ENCODE assay signal across 16 cellular contexts in genomic region chr17:68908045-68908444, GRCh38. TPM values are rescaled to one million over a fixed set of nuclear protein-coding genes. Genes with fewer than 3 reads are reported as not detected.
DNase-seq lines count a peak whose midpoint lies in the region; ATAC-seq, FAIRE-seq and TF ChIP-seq lines count a peak whose summit lies in the region.
"Had no signal": no experiment of that assay in that cellular context is flagged by ENCODE, and none has a peak within 500 bp of the region (broad histone marks: within the 10 kb centered on the region; RNA-seq: fewer than 3 reads in every experiment).

No MANE protein-coding gene starts in this region.

- peaks cover 0 to 67% (median 0%) of the 10 kb centered on the region in 4 donors for H3K36me3 ChIP-seq in esophagus muscularis mucosa

- peak overlapping the region; percentile 9 to 56 (median 46) for H3K27ac ChIP-seq in esophagus muscularis mucosa (replicated peaks in 1 of 4)

- TF ChIP-seq CTCF in GM10248 (IDR thresholded peaks at IDR 0.05; ENCODE audit: control extremely low read depth, extremely low read depth, low read depth, missing control alignments), result no peak
- no peak for TF ChIP-seq CTCF in esophagus muscularis mucosa (IDR thresholded peaks at IDR 0.05)

- intact Hi-C loops in esophagus muscularis mucosa (cut with DNase I), result no loop called here

- H3K4me1 ChIP-seq in esophagus muscularis mucosa, result peaks cover 12 to 32% (median 21%) of the 10 kb centered on the region in 4 donors

- peak; percentile 6 for DNase-seq in GM10248 (ENCODE audit: extremely low spot score)
- DNase-seq in esophagus muscularis mucosa (ENCODE audit: extremely low spot score), result no peak
- no peak for DNase-seq in GF-D8 (lab: John Stamatoyannopoulos, UW)
- DNase-seq in kidney tubule cell (ENCODE audit: low spot score), result no peak
- DNase-seq in GM19239 (ENCODE audit: insufficient read length, low spot score), result no peak
- no peak for DNase-seq in NCI-H2107 treated with DMSO at 0.1 percent for 48 hours (lab: John Stamatoyannopoulos, UW; ENCODE audit: unreplicated experiment)
- DNase-seq: activated CD4-positive, alpha-beta T cell treated with anti-CD3 and anti-CD28 coated beads for 4 hours; naive B cell; NCI-H1048; RPMI8226; stimulated activated CD4-positive, alpha-beta T cell treated with anti-CD3 and anti-CD28 coated beads, Interleukin-4, amount 100 ng/mL, for 24 hours had no signal

- H3K27me3 ChIP-seq in esophagus muscularis mucosa, result no peaks in the 10 kb centered on the region

- H3K9me3 ChIP-seq in esophagus muscularis mucosa, result no peaks in the 10 kb centered on the region

- no peak overlapping the region for H3K4me3 ChIP-seq in esophagus muscularis mucosa

- TF ChIP-seq EP300 in esophagus muscularis mucosa (IDR thresholded peaks at IDR 0.05), result no peak

- peak; percentile 32 for ATAC-seq in GM19468 (IDR thresholded peaks at IDR 0.05; ENCODE audit: extremely low read depth, unreplicated experiment)
- peak; percentile 51 for ATAC-seq in HG03196 (IDR thresholded peaks at IDR 0.05; ENCODE audit: unreplicated experiment)

- CTCF ChIA-PET in GM10248 (lab: Yijun Ruan, JAX), result interaction anchor here (1.0 to 1.7 kb wide), 5 partner anchors 12 to 136 kb away, joined by 3 to 8 read pairs (median 4); no protein-coding TSS in a partner anchor

- no peak for TF ChIP-seq POLR2A in esophagus muscularis mucosa (IDR thresholded peaks at IDR 0.05; ENCODE audit: low read depth)

- FAIRE-seq in GM19239 (lab: Jason Lieb, UNC), result no peak
- FAIRE-seq: astrocyte, frontal cortex, urothelium cell line had no signal

- 76% methylated on average over 2 of the region's 2 CpGs for WGBS in esophagus muscularis mucosa

- POLR2A ChIA-PET in GM10248 (lab: Yijun Ruan, JAX), result no interaction called here

RNA-seq across cellular contexts. Expression of gene ABCA8, which starts 47.1 kb away (rescaled TPM):
- total RNA-seq in esophagus muscularis mucosa, result 10 to 100 TPM; 43.6 to 76.6 (median 64.2) TPM
- total RNA-seq: astrocyte had no signal
